In genomic region chr5:111929892-111930291, GRCh38 we compare ENCODE assay signal across 13 cellular contexts.
DNase-seq lines count a peak whose midpoint lies in the region; ATAC-seq and TF ChIP-seq lines count a peak whose summit lies in the region.
"Had no signal": no experiment of that assay in that cellular context is flagged by ENCODE, and none has a peak within 500 bp of the region (broad histone marks: within the 10 kb centered on the region; RNA-seq: fewer than 3 reads in every experiment).

No MANE protein-coding gene starts in this region.

- H3K27ac Mint-ChIP-seq in WTC11 = no peak overlapping the region

- H3K36me3 Mint-ChIP-seq in WTC11 = no peaks in the 10 kb centered on the region

- no peak for TF ChIP-seq CTCF in WTC11 (IDR thresholded peaks at IDR 0.05)

- peak; percentile 47 for DNase-seq in HPDE6-E6E7 (ENCODE audit: extremely low spot score)
- DNase-seq in SIG-M5 (lab: John Stamatoyannopoulos, UW) = peak; percentile 40
- DNase-seq in fibroblast of peridontal ligament (ENCODE audit: extremely low read depth) = peak; percentile 82
- no peak for DNase-seq in KG1 (lab: John Stamatoyannopoulos, UW)
- no peak for DNase-seq in WTC11 (ENCODE audit: low spot score)
- DNase-seq in GOT3 (lab: John Stamatoyannopoulos, UW) = no peak
- DNase-seq: activated CD4-positive, CD25-positive, alpha-beta regulatory T cell treated with anti-CD3 and anti-CD28 coated beads, Interleukin-2, amount 50 U/mL, for 72 hours; activated gamma-delta T cell; effector memory CD4-positive, alpha-beta T cell; NCI-H187; RPMI8226 had no signal

- H3K36me3 ChIP-seq in skeletal muscle tissue (ENCODE audit: control insufficient read depth in 3 of 3, insufficient read depth in 3 of 3, low read length in 3 of 3) = no peaks in the 10 kb centered on the region
- H3K36me3 ChIP-seq: prostate gland had no signal

- CTCF ChIA-PET in WTC11 (lab: Charles Lee) = interaction anchor here (0.9 kb wide), 1 partner anchor 398 kb away, joined by 3 read pairs; no protein-coding TSS in a partner anchor

- no peak for ATAC-seq in WTC11

- no peaks in the 10 kb centered on the region for H3K27me3 ChIP-seq in skeletal muscle tissue (ENCODE audit: control insufficient read depth in 3 of 3, insufficient read depth in 3 of 3, low read length in 3 of 3)

- H3K9me3 Mint-ChIP-seq in WTC11 = no peaks in the 10 kb centered on the region

- H3K9ac ChIP-seq in skeletal muscle tissue (ENCODE audit: low read depth in 1 of 3, low read length in 3 of 3) = no peak overlapping the region

- no peaks in the 10 kb centered on the region for H3K27me3 Mint-ChIP-seq in WTC11 (ENCODE audit: low read depth)

- no peaks in the 10 kb centered on the region for H3K9me3 ChIP-seq in skeletal muscle tissue (ENCODE audit: control insufficient read depth in 3 of 3, low read length in 3 of 3)
- H3K9me3 ChIP-seq: prostate gland had no signal

- H3K4me1 ChIP-seq in skeletal muscle tissue (ENCODE audit: control insufficient read depth in 3 of 3, insufficient read depth in 3 of 3, low read length in 3 of 3) = peaks cover 0 to 3% (median 3%) of the 10 kb centered on the region in 3 donors
- H3K4me1 ChIP-seq: prostate gland had no signal

- no peak overlapping the region for H3K4me3 Mint-ChIP-seq in WTC11

- H3K4me3 ChIP-seq in skeletal muscle tissue (ENCODE audit: low read length in 3 of 3) = no peak overlapping the region
- H3K4me3 ChIP-seq: prostate gland had no signal

- no peaks in the 10 kb centered on the region; the same call in 1 of the 2 replicates for H3K4me1 Mint-ChIP-seq in WTC11

- peak overlapping the region; percentile 20 for H3K27ac ChIP-seq in skeletal muscle tissue (ENCODE audit: low read depth, low read length)
- H3K27ac ChIP-seq: prostate gland had no signal

- POLR2A ChIA-PET in WTC11 (lab: Charles Lee) = no interaction called here

TF ChIP-seq in WTC11, 78 proteins besides CTCF, POLR2A, EP300 and RAD21:
- TF ChIP-seq USF1 (CRISPR knock-in tag; IDR thresholded peaks at IDR 0.05) (no peak), ZNF121 (CRISPR knock-in tag; IDR thresholded peaks at IDR 0.05) (no peak), ATF3 (CRISPR knock-in tag; conservative IDR thresholded peaks at IDR 0.05) (no peak), RELA (CRISPR knock-in tag; IDR thresholded peaks at IDR 0.05; ENCODE audit: borderline replicate concordance) (no peak), FOXP1 (CRISPR knock-in tag; IDR thresholded peaks at IDR 0.05; ENCODE audit: borderline replicate concordance) (no peak), NFATC4 (CRISPR knock-in tag; IDR thresholded peaks at IDR 0.05) (no peak), NR3C1 (CRISPR knock-in tag; conservative IDR thresholded peaks at IDR 0.05; ENCODE audit: low read depth) (no peak), STAT6 (CRISPR knock-in tag; conservative IDR thresholded peaks at IDR 0.05; ENCODE audit: low read depth) (no peak), ZNF396 (CRISPR knock-in tag; IDR thresholded peaks at IDR 0.05; ENCODE audit: borderline replicate concordance) (no peak), ZNF532 (CRISPR knock-in tag; IDR thresholded peaks at IDR 0.05; ENCODE audit: borderline replicate concordance) (no peak), JUN (CRISPR knock-in tag; IDR thresholded peaks at IDR 0.05) (no peak), ATF1 (CRISPR knock-in tag; IDR thresholded peaks at IDR 0.05) (no peak), FOXP4 (CRISPR knock-in tag; IDR thresholded peaks at IDR 0.05) (no peak), ZBTB21 (CRISPR knock-in tag; IDR thresholded peaks at IDR 0.05; ENCODE audit: borderline replicate concordance) (no peak), PREB (CRISPR knock-in tag; IDR thresholded peaks at IDR 0.05; ENCODE audit: borderline replicate concordance) (no peak)

Comparison
In these comparisons a context has a peak if more than half of its experiments do, and no peak if none do; other contexts are left out.
1. DNase-seq: peak in HPDE6-E6E7 (single experiment), SIG-M5 (single experiment) and fibroblast of peridontal ligament (single experiment); none in KG1 (single experiment), WTC11 (single experiment) and GOT3 (single experiment).